29 cellular contexts compared by ENCODE assay signal in the genomic region with DNA sequence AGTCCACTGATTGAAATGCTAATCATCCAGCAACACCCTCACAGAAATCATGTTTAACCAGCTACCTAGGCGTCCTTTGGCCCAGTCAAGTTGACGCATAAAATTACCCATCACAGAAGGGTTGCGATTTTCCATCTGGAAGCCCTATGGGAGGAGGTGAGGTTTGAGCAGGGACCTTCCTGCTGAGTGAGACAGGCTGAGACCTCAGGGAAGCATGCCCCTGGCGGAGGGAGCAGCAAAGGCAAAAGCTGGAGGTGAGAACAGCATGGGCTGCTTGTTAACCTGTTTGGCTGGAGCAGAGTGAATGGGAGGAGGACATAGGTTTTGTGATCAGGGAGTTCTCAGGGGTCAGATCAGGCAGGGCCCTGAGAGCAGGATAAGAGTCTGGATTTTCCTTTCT. TPM values are rescaled to one million over a fixed set of nuclear protein-coding genes. Genes with fewer than 3 reads are reported as not detected.
"Had no signal": no experiment of that assay in that cellular context is flagged by ENCODE, and none has a peak within 500 bp of the region (broad histone marks: within the 10 kb centered on the region; RNA-seq: fewer than 3 reads in every experiment).

No MANE protein-coding gene starts in this region.

- H3K27ac ChIP-seq: ascending aorta, brain microvascular endothelial cell, epithelial cell of prostate, esophagus squamous epithelium, neutrophil, ovary, right lobe of liver, tibial nerve had no signal

- H3K27ac Mint-ChIP-seq: activated naive CD4-positive, alpha-beta T cell treated with anti-CD3 and anti-CD28 coated beads for 36 hours; activated naive CD8-positive, alpha-beta T cell treated with anti-CD3 and anti-CD28 coated beads, Interleukin-2, amount 10 ng/mL, durations not matched to agents 7 days and 5 days; dendritic cell treated with granulocyte-macrophage colony-stimulating factor and Interleukin-4, amounts not matched to agents 40 ng/mL and 50 ng/mL, for 4 days; nephron; progenitor cell of endocrine pancreas had no signal

- H3K27me3 ChIP-seq: ascending aorta, brain microvascular endothelial cell, ovary, right lobe of liver had no signal

- H3K36me3 Mint-ChIP-seq: activated naive CD8-positive, alpha-beta T cell treated with anti-CD3 and anti-CD28 coated beads, Interleukin-2, amount 10 ng/mL, durations not matched to agents 7 days and 5 days had no signal

- H3K27me3 Mint-ChIP-seq: activated naive CD8-positive, alpha-beta T cell treated with anti-CD3 and anti-CD28 coated beads, Interleukin-2, amount 10 ng/mL, durations not matched to agents 7 days and 5 days had no signal

- H3K9me3 ChIP-seq: ascending aorta, esophagus squamous epithelium, neutrophil, ovary, right lobe of liver, tibial nerve had no signal

- ATAC-seq: left cardiac atrium, left ventricle myocardium superior, right lobe of liver had no signal

- DNase-seq: activated CD4-positive, alpha-beta T cell treated with anti-CD3 and anti-CD28 coated beads for 4 hours; activated CD4-positive, alpha-beta T cell treated with anti-CD3 and anti-CD28 coated beads, Interleukin-2, amount 50 U/mL, for 48 hours; activated CD4-positive, CD25-positive, alpha-beta regulatory T cell; activated CD8-positive, alpha-beta memory T cell treated with anti-CD3 and anti-CD28 coated beads for 24 hours; activated effector memory CD4-positive, alpha-beta T cell treated with Interleukin-2 at 50 U/mL for 16 hours; activated naive CD4-positive, alpha-beta T cell treated with anti-CD3 and anti-CD28 coated beads for 36 hours; activated naive CD8-positive, alpha-beta T cell treated with anti-CD3 and anti-CD28 coated beads, Interleukin-2, amount 10 ng/mL, durations not matched to agents 7 days and 5 days; brain microvascular endothelial cell; esophagus squamous epithelium; left cardiac atrium; left ventricle myocardium superior; ovary; right lobe of liver; stimulated activated CD4-positive, alpha-beta T cell treated with anti-CD3 and anti-CD28 coated beads, Interleukin-2, amount 100 ng/mL, for 48 hours; stimulated activated naive CD4-positive, alpha-beta T cell treated with Interleukin-2 at 50 U/mL for 16 hours had no signal

- H3K4me1 Mint-ChIP-seq: activated naive CD8-positive, alpha-beta T cell treated with anti-CD3 and anti-CD28 coated beads, Interleukin-2, amount 10 ng/mL, durations not matched to agents 7 days and 5 days; nephron had no signal

- H3K4me3 Mint-ChIP-seq: activated naive CD4-positive, alpha-beta T cell treated with anti-CD3 and anti-CD28 coated beads for 36 hours; activated naive CD8-positive, alpha-beta T cell treated with anti-CD3 and anti-CD28 coated beads, Interleukin-2, amount 10 ng/mL, durations not matched to agents 7 days and 5 days; dendritic cell treated with granulocyte-macrophage colony-stimulating factor and Interleukin-4, amounts not matched to agents 40 ng/mL and 50 ng/mL, for 4 days; nephron had no signal

- H3K4me1 ChIP-seq: ascending aorta, esophagus squamous epithelium, right lobe of liver, tibial nerve had no signal

- H3K36me3 ChIP-seq: brain microvascular endothelial cell, neutrophil, right lobe of liver had no signal

- H3K9me3 Mint-ChIP-seq: activated naive CD4-positive, alpha-beta T cell treated with anti-CD3 and anti-CD28 coated beads for 36 hours; activated naive CD8-positive, alpha-beta T cell treated with anti-CD3 and anti-CD28 coated beads, Interleukin-2, amount 10 ng/mL, durations not matched to agents 7 days and 5 days; dendritic cell treated with granulocyte-macrophage colony-stimulating factor and Interleukin-4, amounts not matched to agents 40 ng/mL and 50 ng/mL, for 4 days; nephron had no signal

- H3K4me3 ChIP-seq: ascending aorta, esophagus squamous epithelium, ovary, right lobe of liver, tibial nerve had no signal

RNA-seq across cellular contexts. Expression of gene TTC9B, which starts 7.3 kb away (rescaled TPM):
- total RNA-seq: activated naive CD4-positive, alpha-beta T cell treated with anti-CD3 and anti-CD28 coated beads for 36 hours; activated naive CD8-positive, alpha-beta T cell treated with anti-CD3 and anti-CD28 coated beads, Interleukin-2, amount 10 ng/mL, durations not matched to agents 7 days and 5 days; ascending aorta; cardiac septum; esophagus squamous epithelium; left cardiac atrium; left ventricle myocardium superior; mucosa of gallbladder; ovary; progenitor cell of endocrine pancreas; renal cortical epithelial cell; right lobe of liver; skeletal muscle tissue; T-helper 2 cell treated with Interferon-gamma antibody and Interleukin-4, amounts not matched to agents 100 ng/mL and 5 ng/mL, for 36 hours had no signal
- polyA plus RNA-seq: keratinocyte, ovary had no signal

RNA-seq across cellular contexts. Expression of gene CCNP, which starts 15.6 kb away (rescaled TPM):
- total RNA-seq: activated naive CD4-positive, alpha-beta T cell treated with anti-CD3 and anti-CD28 coated beads for 36 hours; ascending aorta; esophagus squamous epithelium; left ventricle myocardium superior; skeletal muscle tissue; urinary bladder had no signal
